ENCODE assay signal across 10 cellular contexts in genomic region chr22:19719488-19720021, GRCh38. TPM values are rescaled to one million over a fixed set of nuclear protein-coding genes. Genes with fewer than 3 reads are reported as not detected.
DNase-seq lines count a peak whose midpoint lies in the region; ATAC-seq and TF ChIP-seq lines count a peak whose summit lies in the region.
"Had no signal": no experiment of that assay in that cellular context is flagged by ENCODE, and none has a peak within 500 bp of the region (broad histone marks: within the 10 kb centered on the region; RNA-seq: fewer than 3 reads in every experiment).

No MANE protein-coding gene starts in this region.

- BruUV-seq in A673 (replicated peaks; lab: Mats Ljungman, UMichigan) (no TSS peak), Calu3 (replicated peaks; lab: Mats Ljungman, UMichigan) (no TSS peak)

- intact Hi-C loops in A673 (cut with micrococcal nuclease; ENCODE audit: unreplicated experiment) = loop anchor here (5.0 kb wide), 1 partner anchor 287 kb away; the partner anchor contains the start of genes HIRA and MRPL40
- intact Hi-C loops in Calu3 (cut with micrococcal nuclease; ENCODE audit: unreplicated experiment) = loop anchor here (5.0 kb wide), 2 partner anchors 87 to 427 kb away; partner anchors contain the start of gene CLTCL1
- intact Hi-C loops in naive thymus-derived CD4-positive, alpha-beta T cell (cut with micrococcal nuclease) = loop anchor here (2.0 to 10.0 kb wide), 6 partner anchors 41 to 1642 kb away; partner anchors contain the start of genes CDC45 (in 1 of the 2), PEX26 (in 1 of the 2), SLC25A1 (in 1 of the 2) and UFD1 (in 1 of the 2)

- H3K27me3 ChIP-seq in A673 (replicated peaks; ENCODE audit: insufficient read depth, low read depth, low read length, poor library complexity) = no peaks in the 10 kb centered on the region
- peaks cover 0 to 3% of the 10 kb centered on the region in 2 donors for H3K27me3 ChIP-seq in naive thymus-derived CD4-positive, alpha-beta T cell (ENCODE audit: control insufficient read depth in 2 of 2, insufficient read depth in 2 of 2, low read length in 2 of 2)

- H3K9me3 Mint-ChIP-seq in Calu3 (ENCODE audit: low read depth, unreplicated experiment) = no peaks in the 10 kb centered on the region
- no peaks in the 10 kb centered on the region for H3K9me3 Mint-ChIP-seq in naive thymus-derived CD4-positive, alpha-beta T cell

- CTCF ChIA-PET in A673 (lab: Charles Lee) = interaction anchor here (0.6 to 1.4 kb wide), 2 partner anchors 11 to 418 kb away, joined by 4 to 5 read pairs; no protein-coding TSS in a partner anchor
- CTCF ChIA-PET in Calu3 (lab: Charles Lee) = interaction anchor here (0.9 kb wide), 1 partner anchor 10 kb away, joined by 3 read pairs; no protein-coding TSS in a partner anchor
- CTCF ChIA-PET in naive thymus-derived CD4-positive, alpha-beta T cell (lab: Charles Lee) = interaction anchor here (1.1 kb wide), 1 partner anchor 11 kb away, joined by 4 read pairs; no protein-coding TSS in a partner anchor

- H3K4me1 ChIP-seq in A673 (ENCODE audit: insufficient read depth, low read length, poor library complexity, severe bottlenecking) = peaks cover 10% of the 10 kb centered on the region
- peaks cover 0 to 16% of the 10 kb centered on the region in 2 donors for H3K4me1 ChIP-seq in naive thymus-derived CD4-positive, alpha-beta T cell (ENCODE audit: control insufficient read depth in 2 of 2, insufficient read depth in 2 of 2, low read length in 2 of 2)

- no peaks in the 10 kb centered on the region for H3K9me3 ChIP-seq in A673 (ENCODE audit: low read depth, low read length, poor library complexity, severe bottlenecking)
- H3K9me3 ChIP-seq in naive thymus-derived CD4-positive, alpha-beta T cell (ENCODE audit: control insufficient read depth in 2 of 3, low read length in 3 of 3) = no peaks in the 10 kb centered on the region

- TF ChIP-seq CTCF in A673 (conservative IDR thresholded peaks at IDR 0.05; ENCODE audit: low read depth, low read length) (no peak), Calu3 (IDR thresholded peaks at IDR 0.05; ENCODE audit: unreplicated experiment) (no peak)

- peaks cover 26% of the 10 kb centered on the region for H3K36me3 Mint-ChIP-seq in Calu3 (ENCODE audit: insufficient read depth, unreplicated experiment)
- H3K36me3 Mint-ChIP-seq in naive thymus-derived CD4-positive, alpha-beta T cell = no peaks in the 10 kb centered on the region

- POLR2A ChIA-PET in A673 (lab: Charles Lee; ENCODE audit: low non-redundant PET) = no interaction called here
- POLR2A ChIA-PET in naive thymus-derived CD4-positive, alpha-beta T cell (lab: Charles Lee) = no interaction called here

- DNase-seq in A673 (ENCODE audit: low spot score) = no peak
- DNase-seq in Calu3 = no peak
- DNase-seq in naive thymus-derived CD4-positive, alpha-beta T cell = no peak
- no peak for DNase-seq in COLO829 (ENCODE audit: low spot score)
- DNase-seq in hepatic stellate cell (ENCODE audit: low spot score) = no peak
- DNase-seq in NCI-H2029 (lab: John Stamatoyannopoulos, UW) = no peak
- DNase-seq: NCI-H510A treated with DMSO at 0.1 percent for 48 hours, occipital lobe had no signal

- H3K4me3 Mint-ChIP-seq in Calu3 (ENCODE audit: low read depth, unreplicated experiment) = peak overlapping the region; percentile 55
- H3K4me3 Mint-ChIP-seq in naive thymus-derived CD4-positive, alpha-beta T cell = peak overlapping the region; percentile 59 to 83 (median 74)

- no peak overlapping the region for H3K27ac ChIP-seq in A673 (ENCODE audit: low read depth, low read length, poor library complexity, severe bottlenecking)
- H3K27ac ChIP-seq in angular gyrus (ENCODE audit: low read depth, low read length) = peak overlapping the region; percentile 91
- no peak overlapping the region for H3K27ac ChIP-seq in naive thymus-derived CD4-positive, alpha-beta T cell (ENCODE audit: low read depth, low read length)

- peaks cover 31% of the 10 kb centered on the region for H3K36me3 ChIP-seq in A673 (ENCODE audit: insufficient read depth, low read length, poor library complexity, severe bottlenecking)
- H3K36me3 ChIP-seq in naive thymus-derived CD4-positive, alpha-beta T cell (ENCODE audit: control insufficient read depth in 2 of 3, insufficient read depth in 3 of 3, low read length in 3 of 3) = no peaks in the 10 kb centered on the region

- H3K27me3 Mint-ChIP-seq in Calu3 (ENCODE audit: unreplicated experiment) = peaks cover 57% of the 10 kb centered on the region
- H3K27me3 Mint-ChIP-seq in naive thymus-derived CD4-positive, alpha-beta T cell = peaks cover 29 to 58% (median 34%) of the 10 kb centered on the region in 5 donors

- H3K4me1 Mint-ChIP-seq in Calu3 (ENCODE audit: low read depth, unreplicated experiment) = peaks cover 9% of the 10 kb centered on the region
- H3K4me1 Mint-ChIP-seq in naive thymus-derived CD4-positive, alpha-beta T cell = peaks cover 0 to 14% (median 10%) of the 10 kb centered on the region in 7 donors

- H3K4me3 ChIP-seq in A673 (ENCODE audit: low read depth, low read length, poor library complexity, severe bottlenecking) = peak overlapping the region; percentile 81
- H3K4me3 ChIP-seq in naive thymus-derived CD4-positive, alpha-beta T cell (ENCODE audit: low read length) = no peak overlapping the region

- ATAC-seq in naive thymus-derived CD4-positive, alpha-beta T cell = no peak
- no peak for ATAC-seq in GM19395 (IDR thresholded peaks at IDR 0.05; ENCODE audit: unreplicated experiment)

- no peak overlapping the region for H3K27ac Mint-ChIP-seq in Calu3 (ENCODE audit: unreplicated experiment)
- H3K27ac Mint-ChIP-seq in naive thymus-derived CD4-positive, alpha-beta T cell = peak overlapping the region in 1 of 9 donors; percentile 47

RNA-seq across cellular contexts. Expression of gene GP1BB, which starts 3.8 kb away (rescaled TPM):
- total RNA-seq in A673 (2021) = 12.6 and 13.3 TPM in 2 replicates
- not detected in 2 replicates for total RNA-seq in Calu3 (2022)
- total RNA-seq in naive thymus-derived CD4-positive, alpha-beta T cell = 1 to 10 TPM in 1 of 5 experiments, under 1 TPM in 1, not detected in 3; 0.40 to 3.0 TPM
- not detected for polyA plus RNA-seq in naive thymus-derived CD4-positive, alpha-beta T cell

RNA-seq across cellular contexts. Expression of gene SEPTIN5, which starts 5.3 kb away (rescaled TPM):
- 50.4 and 58.9 TPM in 2 replicates for total RNA-seq in A673 (2021)
- total RNA-seq in Calu3 (2022) = 2.3 and 3.3 TPM in 2 replicates
- 1 to 10 TPM in 1 of 5 experiments, under 1 TPM in 2, not detected in 2; 0.22 to 4.2 (median 0.66) TPM for total RNA-seq in naive thymus-derived CD4-positive, alpha-beta T cell
- polyA plus RNA-seq in naive thymus-derived CD4-positive, alpha-beta T cell = under 1 TPM in 1 of 2 donors, not detected in 1; 0.32 TPM

RNA-seq across cellular contexts. Expression of gene TBX1, which starts 41.0 kb away (rescaled TPM):
- total RNA-seq in A673 (2021) (3.6 and 4.7 TPM in 2 replicates), Calu3 (2022) (not detected in 2 replicates)
- total RNA-seq in naive thymus-derived CD4-positive, alpha-beta T cell = under 1 TPM in 1 of 5 experiments, not detected in 4; 0.22 TPM
- not detected for polyA plus RNA-seq in naive thymus-derived CD4-positive, alpha-beta T cell
